Comparison of ENCODE assay signal across 8 cellular contexts in the genomic region with DNA sequence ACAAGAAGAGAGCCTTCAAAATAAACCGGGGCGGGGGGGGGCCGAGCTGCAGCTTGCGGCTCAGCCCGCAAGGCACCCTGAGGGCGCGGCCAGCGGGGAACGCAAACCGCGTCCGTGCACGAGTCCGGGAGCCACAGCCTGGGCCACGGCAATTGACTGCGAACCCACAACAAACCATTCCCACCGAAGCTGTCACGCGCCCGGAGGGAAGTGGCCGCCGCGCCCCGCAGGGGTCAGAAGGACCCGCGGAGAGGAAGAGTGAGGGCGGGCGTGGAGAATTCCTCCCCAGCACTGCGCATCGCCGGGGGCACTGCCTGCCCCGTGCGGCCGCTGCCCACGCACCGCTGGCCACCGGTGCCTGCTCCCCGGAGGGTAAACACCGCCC. TPM values are rescaled to one million over a fixed set of nuclear protein-coding genes. Genes with fewer than 3 reads are reported as not detected.
DNase-seq lines count a peak whose midpoint lies in the region; ATAC-seq and TF ChIP-seq lines count a peak whose summit lies in the region.

No MANE protein-coding gene starts in this region.

- H3K27ac Mint-ChIP-seq in naive thymus-derived CD8-positive, alpha-beta T cell: peak overlapping the region in 9 of 10 donors; percentile 22 to 94 (median 86)

- H3K4me1 Mint-ChIP-seq in naive thymus-derived CD8-positive, alpha-beta T cell: peaks cover 21 to 46% (median 28%) of the 10 kb centered on the region in 4 donors

- H3K4me3 Mint-ChIP-seq in naive thymus-derived CD8-positive, alpha-beta T cell: peak overlapping the region; percentile 89 to 99 (median 93)

- peak; percentile 12 for ATAC-seq in HG02938 (IDR thresholded peaks at IDR 0.05; ENCODE audit: unreplicated experiment)
- ATAC-seq in naive thymus-derived CD8-positive, alpha-beta T cell: peak; percentile 24 to 34

- no peaks in the 10 kb centered on the region for H3K36me3 Mint-ChIP-seq in naive thymus-derived CD8-positive, alpha-beta T cell

- no peaks in the 10 kb centered on the region for H3K36me3 ChIP-seq in GM06990 (ENCODE audit: control insufficient read depth, insufficient read depth, low read length)

- peaks cover 0 to 21% (median 0%) of the 10 kb centered on the region in 5 donors for H3K27me3 Mint-ChIP-seq in naive thymus-derived CD8-positive, alpha-beta T cell

- H3K4me3 ChIP-seq in GM06990 (replicated peaks; ENCODE audit: low read depth, low read length): peak overlapping the region; percentile 84
- H3K4me3 ChIP-seq in epithelial cell of proximal tubule (ENCODE audit: low read depth, low read length): peak overlapping the region; percentile 81

- POLR2A ChIA-PET in naive thymus-derived CD8-positive, alpha-beta T cell (lab: Charles Lee): interaction anchor here (0.7 to 1.6 kb wide), 4 partner anchors 80 to 383 kb away, joined by 3 to 6 read pairs (median 3); no protein-coding TSS in a partner anchor

- peak; percentile 61 for DNase-seq in GM06990 (ENCODE audit: extremely low read depth, insufficient read length)
- peak; percentile 41 for DNase-seq in activated CD4-positive, CD25-positive, alpha-beta regulatory T cell treated with anti-CD3 and anti-CD28 coated beads, Interleukin-2, amount 50 U/mL, for 72 hours
- DNase-seq in epithelial cell of proximal tubule (ENCODE audit: low read depth): no peak
- DNase-seq in naive thymus-derived CD8-positive, alpha-beta T cell: peak in 3 of 10 donors; percentile 17 to 29 (median 20)
- DNase-seq in hippocampal formation (lab: John Stamatoyannopoulos, UW): no peak
- DNase-seq in KBM-7: no peak
- DNase-seq in OCI-M1 (lab: John Stamatoyannopoulos, UW): no peak

- in situ Hi-C loops in KBM-7 (cut with MboI; ENCODE audit: low pct_unique_long_range_greater_than_20kb, low sequenced_read_pairs): no loop called here

- no peaks in the 10 kb centered on the region for H3K9me3 Mint-ChIP-seq in naive thymus-derived CD8-positive, alpha-beta T cell

- no peaks in the 10 kb centered on the region for H3K27me3 ChIP-seq in GM06990 (replicated peaks; ENCODE audit: control insufficient read depth, insufficient read depth, low read length)

- TF ChIP-seq CTCF in GM06990 (IDR thresholded peaks at IDR 0.05; ENCODE audit: insufficient read depth, low read length, poor library complexity, severe bottlenecking) (no peak), epithelial cell of proximal tubule (conservative IDR thresholded peaks at IDR 0.05; ENCODE audit: low read depth, low read length) (no peak)

RNA-seq across cellular contexts. Expression of a gene that starts 0.6 kb away (rescaled TPM):
- total RNA-seq in epithelial cell of proximal tubule: 3.8 and 6.9 TPM in 2 replicates
- 10 to 100 TPM; 11.6 to 12.0 TPM for total RNA-seq in naive thymus-derived CD8-positive, alpha-beta T cell
- 10 to 100 TPM in 1 of 3 donors, 1 to 10 TPM in 2; 6.1 to 67.6 (median 9.5) TPM for polyA plus RNA-seq in naive thymus-derived CD8-positive, alpha-beta T cell

Comparison
In these comparisons a context has a peak if more than half of its experiments do, and no peak if none do; other contexts are left out.
1. DNase-seq: peak in GM06990 (single experiment) and activated CD4-positive, CD25-positive, alpha-beta regulatory T cell treated with anti-CD3 and anti-CD28 coated beads, Interleukin-2, amount 50 U/mL, for 72 hours (single experiment); none in epithelial cell of proximal tubule (single experiment), hippocampal formation (0 of 2), KBM-7 (single experiment) and OCI-M1 (single experiment).